In genomic region chr6:41922154-41922553, GRCh38 we compare ENCODE assay signal across 9 cellular contexts. TPM values are rescaled to one million over a fixed set of nuclear protein-coding genes. Genes with fewer than 3 reads are reported as not detected.
DNase-seq lines count a peak whose midpoint lies in the region; ATAC-seq and TF ChIP-seq lines count a peak whose summit lies in the region.
"Had no signal": no experiment of that assay in that cellular context is flagged by ENCODE, and none has a peak within 500 bp of the region (broad histone marks: within the 10 kb centered on the region; RNA-seq: fewer than 3 reads in every experiment).

No MANE protein-coding gene starts in this region.

- no peaks in the 10 kb centered on the region for H3K9me3 ChIP-seq in SU-DHL-6 (ENCODE audit: insufficient read depth, low read length)
- H3K9me3 ChIP-seq in gastrocnemius medialis: no peaks in the 10 kb centered on the region

- no peak overlapping the region for H2AFZ ChIP-seq in SU-DHL-6 (ENCODE audit: low read depth, low read length, severe bottlenecking)

- peaks cover 2% of the 10 kb centered on the region; the same call in 1 of the 2 replicates for H4K20me1 ChIP-seq in SU-DHL-6 (ENCODE audit: low read depth, low read length)

- H3K27ac ChIP-seq in SU-DHL-6 (ENCODE audit: low read depth, low read length) (peak overlapping the region; percentile 88), gastrocnemius medialis (peak overlapping the region; percentile 93 to 98 (median 96))

- peaks cover 29% of the 10 kb centered on the region in 2 donors for H3K4me1 ChIP-seq in gastrocnemius medialis

- no peaks in the 10 kb centered on the region for H3F3A ChIP-seq in SU-DHL-6 (ENCODE audit: insufficient read depth)

- no peaks in the 10 kb centered on the region for H3K27me3 ChIP-seq in H7 (ENCODE audit: control insufficient read depth, insufficient read depth, low read length)
- no peaks in the 10 kb centered on the region for H3K27me3 ChIP-seq in SU-DHL-6 (ENCODE audit: low read length)
- no peaks in the 10 kb centered on the region for H3K27me3 ChIP-seq in gastrocnemius medialis

- in situ Hi-C loops in gastrocnemius medialis (cut with MboI; ENCODE audit: low sequenced_read_pairs in 4 of 4): loop anchor here in 3 of 4 donors (10.0 to 25.0 kb wide), 4 partner anchors 127 to 303 kb away; partner anchors contain the start of genes PRICKLE4 (in 2 of the 3), TOMM6 (in 2 of the 3) and MRPS10 (in 1 of the 3)

- H3K4me3 ChIP-seq in H7 (ENCODE audit: insufficient read depth, low read depth, low read length): peak overlapping the region; percentile 99
- H3K4me3 ChIP-seq in SU-DHL-6 (ENCODE audit: insufficient read depth, low read length, poor library complexity, severe bottlenecking): peak overlapping the region; percentile 93
- H3K4me3 ChIP-seq in fibroblast of pulmonary artery (replicated peaks; ENCODE audit: low read depth, low read length): peak overlapping the region; percentile 98
- H3K4me3 ChIP-seq in gastrocnemius medialis: peak overlapping the region; percentile 75 to 97 (median 86)

- no peak for TF ChIP-seq POLR2A in gastrocnemius medialis (IDR thresholded peaks at IDR 0.05)

- H3K4me2 ChIP-seq in SU-DHL-6 (ENCODE audit: low read depth, low read length, poor library complexity, severe bottlenecking): peak overlapping the region; percentile 82

- no peaks in the 10 kb centered on the region for H3K9me2 ChIP-seq in SU-DHL-6 (replicated peaks; ENCODE audit: insufficient read depth, low read length)

- TF ChIP-seq CTCF in SU-DHL-6 (IDR thresholded peaks at IDR 0.05; ENCODE audit: insufficient read depth, low read length, poor library complexity, severe bottlenecking) (no peak), fibroblast of pulmonary artery (IDR thresholded peaks at IDR 0.05; ENCODE audit: low read length, missing control alignments) (no peak), gastrocnemius medialis (IDR thresholded peaks at IDR 0.05 in 4 of 5, conservative IDR thresholded peaks at IDR 0.05 in 1 of 5) (no peak)

- peaks cover 84% of the 10 kb centered on the region for H3K79me2 ChIP-seq in SU-DHL-6 (ENCODE audit: insufficient read depth, low read length)

- peak overlapping the region; percentile 86 for H3K9ac ChIP-seq in SU-DHL-6 (ENCODE audit: low read length)

- no peak for ATAC-seq in gastrocnemius medialis
- ATAC-seq in HG02840 (IDR thresholded peaks at IDR 0.05; ENCODE audit: low FRiP score, unreplicated experiment): no peak
- no peak for ATAC-seq in GM18520 (IDR thresholded peaks at IDR 0.05; ENCODE audit: unreplicated experiment)

- intact Hi-C loops in gastrocnemius medialis (cut with DNase I; ENCODE audit: low total_unique reads): loop anchor here (10.0 kb wide), 1 partner anchor 643 kb away; the partner anchor contains the start of gene UBR2

- DNase-seq in H7: no peak
- DNase-seq in fibroblast of pulmonary artery (ENCODE audit: low read depth): no peak
- DNase-seq in gastrocnemius medialis: no peak
- DNase-seq in activated CD8-positive, alpha-beta memory T cell treated with anti-CD3 and anti-CD28 coated beads, Interleukin-2, amount 50 U/mL, for 4 hours: no peak
- no peak for DNase-seq in AML-193 (lab: John Stamatoyannopoulos, UW)
- DNase-seq: cortex of kidney had no signal

- H3K36me3 ChIP-seq in H7 (replicated peaks; ENCODE audit: control insufficient read depth, insufficient read depth, low read length) (peaks cover 11% of the 10 kb centered on the region), SU-DHL-6 (ENCODE audit: low read length) (peaks cover 16% of the 10 kb centered on the region; the same call in 1 of the 2 replicates), gastrocnemius medialis (peaks cover 0 to 6% of the 10 kb centered on the region in 2 donors)

RNA-seq across cellular contexts. Expression of gene BYSL, which starts 0.9 kb away (rescaled TPM):
- total RNA-seq in H7 (2014; rRNA removed; shearing (Covaris generic)): 34.6 and 43.2 TPM in 2 replicates
- 10 to 100 TPM in 3 of 4 donors, 1 to 10 TPM in 1; 8.0 to 16.6 (median 12.9) TPM for total RNA-seq in gastrocnemius medialis

RNA-seq across cellular contexts. Expression of gene MED20, which starts 1.2 kb away (rescaled TPM):
- 42.2 and 52.5 TPM in 2 replicates for total RNA-seq in H7 (2014; rRNA removed; shearing (Covaris generic))
- total RNA-seq in gastrocnemius medialis: 10 to 100 TPM; 11.5 to 16.5 (median 12.1) TPM

RNA-seq across cellular contexts. Expression of gene CCND3, which starts 19.5 kb away (rescaled TPM):
- 27.7 and 36.4 TPM in 2 replicates for total RNA-seq in H7 (2014; rRNA removed; shearing (Covaris generic))
- 10 to 100 TPM; 28.9 to 48.7 (median 44.7) TPM for total RNA-seq in gastrocnemius medialis

RNA-seq across cellular contexts. Expression of gene USP49, which starts 27.0 kb away (rescaled TPM):
- 2.9 and 3.5 TPM in 2 replicates for total RNA-seq in H7 (2014; rRNA removed; shearing (Covaris generic))
- 1 to 10 TPM in 2 of 4 donors, under 1 TPM in 2; 0.27 to 2.8 (median 1.1) TPM for total RNA-seq in gastrocnemius medialis
